Comparison of ENCODE assay signal across 23 cellular contexts in genomic region chr10:30176776-30177533, GRCh38.
DNase-seq lines count a peak whose midpoint lies in the region; ATAC-seq, FAIRE-seq and TF ChIP-seq lines count a peak whose summit lies in the region.
"Had no signal": no experiment of that assay in that cellular context is flagged by ENCODE, and none has a peak within 500 bp of the region (broad histone marks: within the 10 kb centered on the region; RNA-seq: fewer than 3 reads in every experiment).

No MANE protein-coding gene starts in this region.

- no peaks in the 10 kb centered on the region for H3K9me3 Mint-ChIP-seq in HFFc6
- H3K9me3 Mint-ChIP-seq: CD4-positive, alpha-beta memory T cell had no signal

- no peak overlapping the region for H3K4me3 ChIP-seq in choroid plexus epithelial cell (ENCODE audit: low read depth, low read length)
- H3K4me3 ChIP-seq: BLaER1 treated with 17β-estradiol and CSF1 and Interleukin-3, amounts not matched to agents 10 nM and 100 nM; SK-N-MC had no signal

- peaks cover 71% of the 10 kb centered on the region for H3K4me1 Mint-ChIP-seq in HFFc6 (ENCODE audit: low read depth)
- H3K4me1 Mint-ChIP-seq: CD4-positive, alpha-beta memory T cell had no signal

- no peaks in the 10 kb centered on the region for H3K36me3 Mint-ChIP-seq in HFFc6 (ENCODE audit: low read depth)
- H3K36me3 Mint-ChIP-seq: CD4-positive, alpha-beta memory T cell had no signal

- peaks cover 4% of the 10 kb centered on the region; the same call in 1 of the 2 replicates for H3K27me3 Mint-ChIP-seq in HFFc6 (ENCODE audit: insufficient read depth)

- FAIRE-seq in urothelium cell line (lab: Jason Lieb, UNC): peak; percentile 55
- FAIRE-seq: G401.6, GM12892, H1 had no signal

- no peak overlapping the region for H3K4me3 Mint-ChIP-seq in HFFc6
- H3K4me3 Mint-ChIP-seq: CD4-positive, alpha-beta memory T cell had no signal

- no peak for ATAC-seq in HG03469 (IDR thresholded peaks at IDR 0.05; ENCODE audit: unreplicated experiment)
- no peak for ATAC-seq in HG02870 (IDR thresholded peaks at IDR 0.05; ENCODE audit: unreplicated experiment)

- TF ChIP-seq CTCF in HFFc6 (IDR thresholded peaks at IDR 0.05) (no peak), choroid plexus epithelial cell (conservative IDR thresholded peaks at IDR 0.05; ENCODE audit: low read depth, low read length) (no peak)

- no peak for DNase-seq in HFFc6
- DNase-seq in choroid plexus epithelial cell (ENCODE audit: low read depth): peak; percentile 50
- peak; percentile 44 for DNase-seq in left kidney (ENCODE audit: low read depth, low spot score)
- DNase-seq in urothelium cell line (ENCODE audit: low spot score): no peak
- DNase-seq in MV-4-11 (lab: John Stamatoyannopoulos, UW): no peak
- DNase-seq: ACHN; CD4-positive, alpha-beta memory T cell; DMS153; KG1; NCI-H1092 treated with DMSO at 0.1 percent for 48 hours; NCI-H146; NCI-H2029; NCI-H2227 treated with DMSO at 0.1 percent for 48 hours; NCI-H510A; NK-92 treated with Interleukin-12 subunit alpha and Interleukin-12 subunit beta, amount 100 ng/mL, for 24 hours; SHP77 treated with DMSO at 0.1 percent for 48 hours had no signal

- peak overlapping the region; percentile 16 for H3K27ac Mint-ChIP-seq in HFFc6
- H3K27ac Mint-ChIP-seq: CD4-positive, alpha-beta memory T cell had no signal

Comparison
In these comparisons a context has a peak if more than half of its experiments do, and no peak if none do; other contexts are left out.
1. DNase-seq: peak in choroid plexus epithelial cell (single experiment) and left kidney (single experiment); none in HFFc6 (single experiment), urothelium cell line (single experiment) and MV-4-11 (single experiment).